In the genomic region with DNA sequence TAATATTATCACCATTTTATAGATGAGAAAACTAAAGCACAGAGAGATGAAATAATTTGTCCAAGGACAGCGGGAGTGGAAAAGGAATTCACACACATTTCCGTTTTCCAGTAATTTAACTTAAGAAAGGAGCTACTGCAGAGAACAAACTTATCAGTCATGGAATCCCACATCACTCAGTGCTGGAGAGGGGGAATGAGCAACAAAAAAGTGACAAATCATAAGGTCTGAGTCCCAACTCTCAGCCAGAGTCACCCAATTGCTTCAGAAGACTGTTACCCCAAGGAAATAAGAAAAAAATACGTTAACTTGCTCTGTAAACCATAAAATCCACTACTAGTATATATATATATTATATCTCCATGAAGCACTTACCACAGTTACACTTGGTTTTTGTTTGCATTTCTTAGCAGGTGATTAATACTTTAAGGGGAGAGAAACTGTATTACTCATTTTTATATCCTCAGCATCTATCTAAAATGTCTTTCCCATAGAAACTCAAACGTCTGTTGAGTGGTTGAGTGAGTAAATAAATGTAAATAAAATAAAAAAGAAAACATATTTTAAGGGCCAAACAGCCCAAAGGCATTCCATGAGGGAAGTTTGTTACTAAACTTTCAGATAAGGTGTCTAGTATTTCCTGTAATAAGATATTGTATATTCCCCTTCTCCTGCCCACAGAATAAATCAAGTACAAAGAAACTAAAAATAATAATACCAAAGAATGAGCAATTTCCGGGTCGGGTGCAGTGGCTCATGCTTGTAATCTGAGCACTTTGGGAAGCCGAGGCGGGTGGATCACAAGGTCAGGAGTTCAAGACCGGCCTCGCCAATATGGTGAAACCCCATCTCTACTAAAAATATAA, we compare ENCODE assay signal across 8 cellular contexts.
DNase-seq lines count a peak whose midpoint lies in the region; ATAC-seq and TF ChIP-seq lines count a peak whose summit lies in the region.

No MANE protein-coding gene starts in this region.

- peaks cover 52% of the 10 kb centered on the region for H3K4me1 Mint-ChIP-seq in endothelial cell (ENCODE audit: unreplicated experiment)

- H3K4me1 ChIP-seq in SK-N-SH (ENCODE audit: control insufficient read depth in 1 of 2, insufficient read depth in 2 of 2, low read depth in 1 of 2, low read length in 1 of 2): peaks cover 38 to 44% of the 10 kb centered on the region in 2 experiments
- peaks cover 26% of the 10 kb centered on the region for H3K4me1 ChIP-seq in mammary epithelial cell (ENCODE audit: insufficient read depth, low read length)
- H3K4me1 ChIP-seq in skeletal muscle satellite cell (ENCODE audit: control insufficient read depth, insufficient read depth, low read length): peaks cover 58% of the 10 kb centered on the region
- H3K4me1 ChIP-seq in vagina: peaks cover 78% of the 10 kb centered on the region

- H3K4me2 ChIP-seq in SK-N-SH (peak overlapping the region; percentile 36; the same call in 1 of the 2 replicates), mammary epithelial cell (ENCODE audit: insufficient read depth, low read depth, low read length) (no peak overlapping the region), skeletal muscle satellite cell (ENCODE audit: low read length) (peak overlapping the region; percentile 50)

- POLR2A ChIA-PET in SK-N-SH (lab: Yijun Ruan, JAX): no interaction called here

- no peak overlapping the region for H2AFZ ChIP-seq in SK-N-SH (ENCODE audit: low read depth)
- H2AFZ ChIP-seq in mammary epithelial cell (ENCODE audit: low read depth, low read length): no peak overlapping the region

- intact Hi-C loops in mammary epithelial cell (cut with micrococcal nuclease) (no loop called here), vagina (cut with DNase I) (no loop called here)

- peak overlapping the region; percentile 65 to 93 for H3K27ac ChIP-seq in SK-N-SH (ENCODE audit: low read depth in 2 of 2, low read length in 1 of 2)
- H3K27ac ChIP-seq in mammary epithelial cell (ENCODE audit: insufficient read depth, low read depth, low read length): peak overlapping the region; percentile 16
- H3K27ac ChIP-seq in vagina: no peak overlapping the region

- CTCF ChIA-PET in SK-N-SH (lab: Yijun Ruan, JAX) (interaction anchor here (1.6 kb wide), 1 partner anchor 14 kb away, joined by 6 read pairs; no protein-coding TSS in a partner anchor), mammary epithelial cell (lab: Charles Lee; ENCODE audit: low non-redundant PET) (no interaction called here)

- 57% methylated on average over 10 of the region's 10 CpGs for WGBS in SK-N-SH (ENCODE audit: low lambda C conversion rate)
- 78% methylated on average over 10 of the region's 10 CpGs for WGBS in mammary epithelial cell (ENCODE audit: low coverage, missing lambda C conversion rate)

- in situ Hi-C loops in mammary epithelial cell (cut with MboI; ENCODE audit: low sequenced_read_pairs in 2 of 2): no loop called here

- peak; percentile 94 for DNase-seq in ELR (ENCODE audit: low read depth)
- no peak for DNase-seq in SK-N-SH
- DNase-seq in mammary epithelial cell: peak; percentile 81
- DNase-seq in NCI-H187 (lab: John Stamatoyannopoulos, UW): no peak
- DNase-seq in endothelial cell (ENCODE audit: low spot score): no peak
- no peak for DNase-seq in vagina (ENCODE audit: extremely low spot score in 2 of 2)

- BruUV-seq in mammary epithelial cell (replicated peaks; lab: Mats Ljungman, UMichigan): no TSS peak

- peaks cover 39% of the 10 kb centered on the region for H3K36me3 Mint-ChIP-seq in endothelial cell (ENCODE audit: low read depth, unreplicated experiment)

- H3K4me3 ChIP-seq in SK-N-SH (ENCODE audit: low read depth in 2 of 2, low read length in 1 of 2) (no peak overlapping the region), mammary epithelial cell (replicated peaks in 1 of 3; ENCODE audit: insufficient read depth in 1 of 3, low read depth in 2 of 3, low read length in 3 of 3) (no peak overlapping the region), skeletal muscle satellite cell (ENCODE audit: low read length) (peak overlapping the region; percentile 19), vagina (no peak overlapping the region)

- H3K36me3 ChIP-seq in SK-N-SH (replicated peaks in 1 of 2; ENCODE audit: control insufficient read depth in 1 of 2, insufficient read depth in 2 of 2, low read length in 1 of 2) (peaks cover 0 to 13% of the 10 kb centered on the region in 2 experiments), mammary epithelial cell (ENCODE audit: insufficient read depth, low read length) (no peaks in the 10 kb centered on the region), skeletal muscle satellite cell (ENCODE audit: insufficient read depth, low read length) (peaks cover 30% of the 10 kb centered on the region), vagina (peaks cover 0 to 4% of the 10 kb centered on the region in 2 donors)

- H3K79me2 ChIP-seq in SK-N-SH (ENCODE audit: insufficient read depth) (peaks cover 53% of the 10 kb centered on the region), mammary epithelial cell (ENCODE audit: insufficient read depth, low read length) (peaks cover 38% of the 10 kb centered on the region)

- H3K9me3 Mint-ChIP-seq in endothelial cell (ENCODE audit: unreplicated experiment): no peaks in the 10 kb centered on the region

- no peak for TF ChIP-seq POLR2A in vagina (IDR thresholded peaks at IDR 0.05)

- H3K4me3 Mint-ChIP-seq in endothelial cell (ENCODE audit: unreplicated experiment): no peak overlapping the region

- peak in 1 of 2 experiments; percentile 55; a peak in 1 of 4 replicates for TF ChIP-seq EP300 in SK-N-SH (IDR thresholded peaks at IDR 0.05; ENCODE audit: borderline replicate concordance in 1 of 2, low read depth in 1 of 2, low read length in 1 of 2)

- TF ChIP-seq RAD21 in SK-N-SH (IDR thresholded peaks at IDR 0.05; ENCODE audit: low read length): no peak

- H3K27me3 ChIP-seq in SK-N-SH (ENCODE audit: insufficient read depth) (no peaks in the 10 kb centered on the region), mammary epithelial cell (ENCODE audit: insufficient read depth, low read length) (no peaks in the 10 kb centered on the region), skeletal muscle satellite cell (ENCODE audit: control insufficient read depth, insufficient read depth, low read length) (no peaks in the 10 kb centered on the region), vagina (no peaks in the 10 kb centered on the region)

- peaks cover 9% of the 10 kb centered on the region for H3K27me3 Mint-ChIP-seq in endothelial cell (ENCODE audit: unreplicated experiment)

- no peaks in the 10 kb centered on the region for H3K9me2 ChIP-seq in SK-N-SH

- peak overlapping the region; percentile 60; the same call in 1 of the 2 replicates for H3K9ac ChIP-seq in SK-N-SH
- no peak overlapping the region for H3K9ac ChIP-seq in mammary epithelial cell (ENCODE audit: insufficient read depth, low read length)
- peak overlapping the region; percentile 85 for H3K9ac ChIP-seq in skeletal muscle satellite cell (ENCODE audit: low read depth, low read length)

- dilution Hi-C loops in mammary epithelial cell (cut with HindIII; ENCODE audit: low sequenced_read_pairs): no loop called here

- no peak for ATAC-seq in HG03342 (IDR thresholded peaks at IDR 0.05; ENCODE audit: unreplicated experiment)

- H3K9me3 ChIP-seq in SK-N-SH (no peaks in the 10 kb centered on the region), mammary epithelial cell (replicated peaks; ENCODE audit: insufficient read depth, low read length) (no peaks in the 10 kb centered on the region), skeletal muscle satellite cell (replicated peaks; ENCODE audit: low read length) (no peaks in the 10 kb centered on the region), vagina (no peaks in the 10 kb centered on the region)

- no peak for TF ChIP-seq CTCF in SK-N-SH (IDR thresholded peaks at IDR 0.05)
- no peak for TF ChIP-seq CTCF in mammary epithelial cell (conservative IDR thresholded peaks at IDR 0.05 in 1 of 2, IDR thresholded peaks at IDR 0.05 in 1 of 2; ENCODE audit: extremely low read depth in 1 of 2, insufficient read depth in 1 of 2, low read depth in 1 of 2, low read length in 2 of 2)
- no peak for TF ChIP-seq CTCF in endothelial cell (IDR thresholded peaks at IDR 0.05; ENCODE audit: unreplicated experiment)
- TF ChIP-seq CTCF in vagina (IDR thresholded peaks at IDR 0.05): no peak

- peaks cover 46% of the 10 kb centered on the region for H3F3A ChIP-seq in SK-N-SH (replicated peaks; ENCODE audit: insufficient read depth)

- H4K20me1 ChIP-seq in SK-N-SH (ENCODE audit: insufficient read depth) (peaks cover 15% of the 10 kb centered on the region; the same call in 1 of the 2 replicates), mammary epithelial cell (ENCODE audit: insufficient read depth, low read length) (no peaks in the 10 kb centered on the region)

- H3K27ac Mint-ChIP-seq in endothelial cell (ENCODE audit: unreplicated experiment): no peak overlapping the region

TF ChIP-seq in SK-N-SH, 30 proteins besides CTCF, POLR2A, EP300 and RAD21 (continues in another document):
- TF ChIP-seq REST (IDR thresholded peaks at IDR 0.05; ENCODE audit: low read depth, low read length) (no peak), SIN3A (IDR thresholded peaks at IDR 0.05; ENCODE audit: borderline replicate concordance, low read depth, low read length) (no peak), JUND (IDR thresholded peaks at IDR 0.05) (peak; percentile 52; the same call in 1 of the 2 replicates), FOSL2 (IDR thresholded peaks at IDR 0.05; ENCODE audit: borderline replicate concordance, low read depth) (peak; percentile 37; the same call in 1 of the 2 replicates)

Comparison
In these comparisons a context has a peak if more than half of its experiments do, and no peak if none do; other contexts are left out.
1. DNase-seq: peak in ELR (single experiment) and mammary epithelial cell (single experiment); none in SK-N-SH (single experiment), NCI-H187 (0 of 2), endothelial cell (single experiment) and vagina (0 of 2).